ENCODE assay signal across 8 cellular contexts in the genomic region with DNA sequence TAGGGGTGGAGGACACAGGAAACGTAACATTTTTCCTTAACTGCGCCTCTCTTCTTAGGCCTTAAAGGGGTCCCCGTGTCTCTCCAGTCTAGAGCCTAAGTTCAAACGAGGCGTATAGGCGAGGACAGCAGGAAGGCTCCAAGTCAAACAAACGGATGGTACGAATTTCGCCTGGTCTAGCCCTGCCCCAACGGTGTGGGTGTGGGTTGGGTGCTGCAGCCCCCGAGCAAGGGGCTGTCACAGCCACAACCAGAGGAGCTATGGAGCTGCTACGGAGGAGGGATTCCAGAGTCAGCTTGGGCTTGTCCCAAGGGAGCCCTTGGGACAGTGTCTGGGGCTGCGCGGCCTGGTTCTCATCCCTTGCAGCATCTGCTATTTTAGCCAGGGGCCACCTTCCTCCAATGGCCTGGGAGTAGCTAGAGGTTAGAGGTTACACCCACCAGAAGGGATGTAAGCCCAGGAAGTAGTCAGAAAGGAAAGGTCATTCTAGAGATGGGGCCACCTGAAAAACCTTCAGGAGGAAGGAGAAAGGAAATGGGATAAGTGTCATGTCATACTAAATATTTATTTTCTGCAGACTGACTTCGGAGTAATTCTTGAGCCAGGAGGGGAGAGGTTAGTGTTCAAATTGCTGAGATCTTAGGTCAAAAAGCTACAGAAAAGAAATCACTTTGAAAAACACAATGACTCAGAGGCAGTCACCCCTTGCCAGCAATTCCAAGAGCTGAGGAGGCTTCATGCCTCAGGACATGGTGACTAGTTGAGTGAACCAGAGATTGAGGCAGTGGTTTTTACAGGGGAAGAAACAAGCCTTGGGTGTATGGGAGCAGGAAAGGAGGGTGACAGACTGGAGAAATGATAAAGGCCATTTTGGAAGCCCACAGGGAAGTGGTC. TPM values are rescaled to one million over a fixed set of nuclear protein-coding genes. Genes with fewer than 3 reads are reported as not detected.
DNase-seq lines count a peak whose midpoint lies in the region; ATAC-seq, FAIRE-seq and TF ChIP-seq lines count a peak whose summit lies in the region.

No MANE protein-coding gene starts in this region.

- CTCF ChIA-PET in GM12878 (lab: Yijun Ruan, JAX) = interaction anchor here (0.7 to 5.5 kb wide), 25 partner anchors 11 to 316 kb away, joined by 3 to 53 read pairs (median 13); a partner anchor contains a TSS

- H3K4me2 ChIP-seq in Loucy (ENCODE audit: low read depth, low read length, poor library complexity, severe bottlenecking) (peak overlapping the region; percentile 91), GM12878 (ENCODE audit: control insufficient read depth, insufficient read depth) (peak overlapping the region; percentile 98)

- H2AFZ ChIP-seq in Loucy (ENCODE audit: low read length) = peak overlapping the region; percentile 67
- H2AFZ ChIP-seq in GM12878 (ENCODE audit: control insufficient read depth, low read depth, low read length) = peak overlapping the region; percentile 94

- in situ Hi-C loops in GM12878 (cut with MboI) = loop anchor here (5.0 kb wide), 2 partner anchors 133 to 248 kb away; no protein-coding TSS in a partner anchor
- in situ Hi-C loops in KBM-7 (cut with MboI; ENCODE audit: low pct_unique_long_range_greater_than_20kb, low sequenced_read_pairs) = no loop called here

- peaks cover 22% of the 10 kb centered on the region for H3K4me1 ChIP-seq in Loucy (ENCODE audit: insufficient read depth, low read length, poor library complexity, severe bottlenecking)
- H3K4me1 ChIP-seq in GM12878 (ENCODE audit: control insufficient read depth, insufficient read depth, low read length) = peaks cover 10% of the 10 kb centered on the region
- H3K4me1 ChIP-seq in stomach = peaks cover 22 to 40% (median 28%) of the 10 kb centered on the region in 4 donors

- peak; percentile 31 for FAIRE-seq in GM12878 (lab: Jason Lieb, UNC)

- DNase-seq in GM12878 (ENCODE audit: low read depth, low spot score) = no peak
- DNase-seq in islet precursor cell = peak; percentile 67
- DNase-seq in stomach = no peak
- no peak for DNase-seq in KBM-7
- DNase-seq in cortex of kidney (lab: John Stamatoyannopoulos, UW) = no peak
- no peak for DNase-seq in HuH-7 (ENCODE audit: low spot score)

- no peak; the same call in 2 of the 3 replicates for ATAC-seq in GM12878

- H3K36me3 ChIP-seq in Loucy (ENCODE audit: insufficient read depth, low read length) (peaks cover 4% of the 10 kb centered on the region; the same call in 1 of the 2 replicates), GM12878 (ENCODE audit: control insufficient read depth in 2 of 2, insufficient read depth in 2 of 2, low read length in 1 of 2) (peaks cover 2 to 12% of the 10 kb centered on the region in 2 experiments; a peak in 2 of 4 replicates), stomach (peaks cover 0 to 19% (median 18%) of the 10 kb centered on the region in 4 donors)

- H3K9me3 ChIP-seq in Loucy (ENCODE audit: insufficient read depth, low read depth, low read length) (no peaks in the 10 kb centered on the region), GM12878 (replicated peaks; ENCODE audit: control insufficient read depth, insufficient read depth, low read length) (no peaks in the 10 kb centered on the region), stomach (no peaks in the 10 kb centered on the region)

- TF ChIP-seq CTCF in Loucy (conservative IDR thresholded peaks at IDR 0.05; ENCODE audit: low read length) = no peak
- no peak for TF ChIP-seq CTCF in GM12878 (IDR thresholded peaks at IDR 0.05 in 2 of 3, conservative IDR thresholded peaks at IDR 0.05 in 1 of 3; ENCODE audit: control insufficient read depth in 2 of 3, extremely low read depth in 1 of 3, insufficient read depth in 1 of 3, low read depth in 3 of 3, low read length in 3 of 3)
- no peak for TF ChIP-seq CTCF in stomach (IDR thresholded peaks at IDR 0.05)

- TSS peak; percentile 87 for BruUV-seq in GM12878 (replicated peaks; lab: Mats Ljungman, UMichigan)

- H3K9ac ChIP-seq in Loucy (ENCODE audit: low read depth, low read length, poor library complexity, severe bottlenecking) (peak overlapping the region; percentile 94), GM12878 (ENCODE audit: control insufficient read depth, insufficient read depth, low read length) (peak overlapping the region; percentile 97)

- H3K4me3 ChIP-seq in GM08714 (ENCODE audit: low read length) = peak overlapping the region; percentile 81
- peak overlapping the region; percentile 86 for H3K4me3 ChIP-seq in Loucy (ENCODE audit: low read length, poor library complexity, severe bottlenecking)
- peak overlapping the region; percentile 70 for H3K4me3 ChIP-seq in GM12878
- peak overlapping the region; percentile 45 to 61 (median 52) for H3K4me3 ChIP-seq in stomach

- RAD21 ChIA-PET in GM12878 (lab: Charles Lee; ENCODE audit: unreplicated experiment) = interaction anchor here (1.0 to 3.5 kb wide), 23 partner anchors 10 to 278 kb away, joined by 3 to 25 read pairs (median 10); a partner anchor contains a TSS

- TF ChIP-seq EP300 in GM12878 (IDR thresholded peaks at IDR 0.05; ENCODE audit: borderline replicate concordance in 1 of 2, control insufficient read depth in 1 of 2, low read depth in 2 of 2, low read length in 2 of 2) = no peak
- TF ChIP-seq EP300 in stomach (IDR thresholded peaks at IDR 0.05) = no peak

- WGBS in GM12878 (ENCODE audit: insufficient coverage, insufficient replicate concordance, low lambda C conversion rate, missing lambda C conversion rate) = 14% methylated on average over 15 of the region's 15 CpGs
- 10 to 18% (median 13%) methylated on average over 14 to 15 of the region's 15 CpGs for WGBS in stomach, 5 donors

- H3K79me2 ChIP-seq in Loucy (ENCODE audit: insufficient read depth, low read length) = peaks cover 13% of the 10 kb centered on the region
- peaks cover 13% of the 10 kb centered on the region for H3K79me2 ChIP-seq in GM12878 (ENCODE audit: control insufficient read depth, insufficient read depth, low read length)

- H3K9me2 ChIP-seq in Loucy (replicated peaks; ENCODE audit: low read depth, low read length) = no peaks in the 10 kb centered on the region

- SMC1A ChIA-PET in GM12878 (lab: Charles Lee; ENCODE audit: uncharacterized antibody, unreplicated experiment) = interaction anchor here (0.6 to 4.2 kb wide), 21 partner anchors 19 to 249 kb away, joined by 3 to 34 read pairs (median 4); a partner anchor contains a TSS

- no peaks in the 10 kb centered on the region for H4K20me1 ChIP-seq in Loucy (ENCODE audit: insufficient read depth, low read length, poor library complexity, severe bottlenecking)
- H4K20me1 ChIP-seq in GM12878 (ENCODE audit: control insufficient read depth, insufficient read depth) = no peaks in the 10 kb centered on the region

- intact Hi-C loops in GM12878 (cut with micrococcal nuclease; ENCODE audit: unreplicated experiment) (loop anchor here (1.0 to 5.0 kb wide), 3 partner anchors 77 to 248 kb away; no protein-coding TSS in a partner anchor), stomach (cut with DNase I; ENCODE audit: low total_unique reads) (loop anchor here (5.0 to 10.0 kb wide), 2 partner anchors 88 to 245 kb away; a partner anchor contains a TSS)

- H3F3A ChIP-seq in Loucy (ENCODE audit: low read depth) = no peaks in the 10 kb centered on the region

- no peaks in the 10 kb centered on the region for H3K27me3 ChIP-seq in Loucy (ENCODE audit: insufficient read depth, low read length, poor library complexity, severe bottlenecking)
- H3K27me3 ChIP-seq in GM12878 (replicated peaks in 1 of 2; ENCODE audit: control insufficient read depth in 2 of 2, insufficient read depth in 2 of 2, low read length in 1 of 2) = no peaks in the 10 kb centered on the region
- H3K27me3 ChIP-seq in stomach = no peaks in the 10 kb centered on the region

- H3K27ac ChIP-seq in GM12878 (ENCODE audit: control insufficient read depth, insufficient read depth) (peak overlapping the region; percentile 94), stomach (peak overlapping the region; percentile 90 to 97 (median 95))

- POLR2A ChIA-PET in GM12878 (lab: Charles Lee) = interaction anchor here (0.6 to 5.2 kb wide), 19 partner anchors 12 to 1382 kb away, joined by 3 to 40 read pairs (median 5); a partner anchor contains a TSS

- no peak for TF ChIP-seq RAD21 in GM12878 (IDR thresholded peaks at IDR 0.05; ENCODE audit: insufficient read depth, low read depth, low read length)

- no peak for TF ChIP-seq POLR2A in GM12878 (IDR thresholded peaks at IDR 0.05; ENCODE audit: low read depth, low read length)
- TF ChIP-seq POLR2A in stomach (IDR thresholded peaks at IDR 0.05) = no peak

RNA-seq across cellular contexts. Expression of a gene that starts 21.7 kb away (rescaled TPM):
- total RNA-seq in GM12878 (2013; cell fraction: nucleolus; rRNA removed) = 85.4 and 91.2 TPM in 2 replicates
- 32.4 and 33.9 TPM in 2 replicates for total RNA-seq in GM12878 (2014; rRNA removed)
- total RNA-seq in GM12878 (2014; rRNA removed; fragmentation: Illumina TruSeq; extraction: Trizol) = 20.9 and 22.1 TPM in 2 replicates
- total RNA-seq in GM12878 (2021) = 36.1 and 38.1 TPM in 2 replicates
- 38.1 TPM for polyA plus RNA-seq in GM12878 (2011; ENCODE audit: low read depth)
- 29.7 and 52.7 TPM in 2 replicates for polyA plus RNA-seq in GM12878 (2011; rRNA removed)
- 47.5 and 60.5 TPM in 2 replicates for polyA plus RNA-seq in GM12878 (2011; cell fraction: cytosol; rRNA removed)
- polyA plus RNA-seq in GM12878 (2011; cell fraction: nucleus; rRNA removed) = 264 and 288 TPM in 2 replicates
- polyA plus RNA-seq in GM12878 (2012) = 34.5 and 39.0 TPM in 2 replicates
- polyA plus RNA-seq in GM12878 (2014; fragmentation: Illumina TruSeq; extraction: Trizol) = 34.1 and 47.1 TPM in 2 replicates
- 10 to 100 TPM; 11.3 to 13.2 TPM for polyA plus RNA-seq in GM12878 (2014; fragmentation: Nextera tagmentation; extraction: Ambion mirVana)
- polyA plus RNA-seq in GM12878 (2014; rRNA removed) = 47.0 and 51.2 TPM in 2 replicates
- polyA plus RNA-seq in GM12878 (2016; fragmentation: Nextera tagmentation; extraction: Ambion mirVana) = 10 to 100 TPM; 36.0 to 37.3 TPM
- polyA minus RNA-seq in GM12878 (2011; rRNA and poly(A)+ RNA removed) = 84.5 and 88.1 TPM in 2 replicates
- polyA minus RNA-seq in GM12878 (2011; cell fraction: cytosol; rRNA and poly(A)+ RNA removed) = 17.4 and 24.1 TPM in 2 replicates
- 94.5 and 122 TPM in 2 replicates for polyA minus RNA-seq in GM12878 (2011; cell fraction: nucleus; rRNA and poly(A)+ RNA removed)
- total RNA-seq in stomach = 10 to 100 TPM; 39.7 to 89.3 (median 59.4) TPM
- polyA plus RNA-seq in stomach = 10 to 100 TPM; 22.6 to 37.2 (median 25.3) TPM

RNA-seq across cellular contexts. Expression of a gene that starts 21.9 kb away (rescaled TPM):
- total RNA-seq in GM12878 (2013; cell fraction: nucleolus; rRNA removed) = 558 and 624 TPM in 2 replicates
- total RNA-seq in GM12878 (2014; rRNA removed) = 6,753 and 7,288 TPM in 2 replicates
- 7,180 and 7,566 TPM in 2 replicates for total RNA-seq in GM12878 (2014; rRNA removed; fragmentation: Illumina TruSeq; extraction: Trizol)
- total RNA-seq in GM12878 (2021) = 5,526 and 5,774 TPM in 2 replicates
- 17,971 TPM for polyA plus RNA-seq in GM12878 (2011; ENCODE audit: low read depth)
- polyA plus RNA-seq in GM12878 (2011; rRNA removed) = 8,077 and 9,878 TPM in 2 replicates
- 10,835 and 16,153 TPM in 2 replicates for polyA plus RNA-seq in GM12878 (2011; cell fraction: cytosol; rRNA removed)
- polyA plus RNA-seq in GM12878 (2011; cell fraction: nucleus; rRNA removed) = 3,547 and 5,859 TPM in 2 replicates
- polyA plus RNA-seq in GM12878 (2012) = 12,427 and 13,567 TPM in 2 replicates
- polyA plus RNA-seq in GM12878 (2014; fragmentation: Illumina TruSeq; extraction: Trizol) = 7,632 and 8,884 TPM in 2 replicates
- over 10,000 TPM; 17,270 to 20,828 TPM for polyA plus RNA-seq in GM12878 (2014; fragmentation: Nextera tagmentation; extraction: Ambion mirVana)
- 9,185 and 10,303 TPM in 2 replicates for polyA plus RNA-seq in GM12878 (2014; rRNA removed)
- 1,000 to 10,000 TPM; 4,228 to 4,318 TPM for polyA plus RNA-seq in GM12878 (2016; fragmentation: Nextera tagmentation; extraction: Ambion mirVana)
- polyA minus RNA-seq in GM12878 (2011; rRNA and poly(A)+ RNA removed) = 5,090 and 5,101 TPM in 2 replicates
- 963 and 1,029 TPM in 2 replicates for polyA minus RNA-seq in GM12878 (2011; cell fraction: cytosol; rRNA and poly(A)+ RNA removed)
- 288 and 344 TPM in 2 replicates for polyA minus RNA-seq in GM12878 (2011; cell fraction: nucleus; rRNA and poly(A)+ RNA removed)
- total RNA-seq in stomach = 1,000 to 10,000 TPM in 4 of 5 donors, 100 to 1,000 TPM in 1; 279 to 3,666 (median 1,718) TPM
- 1,000 to 10,000 TPM; 4,575 to 9,227 (median 6,928) TPM for polyA plus RNA-seq in stomach

RNA-seq across cellular contexts. Expression of a gene that starts 26.9 kb away (rescaled TPM):
- total RNA-seq in GM12878 (2013; cell fraction: nucleolus; rRNA removed) = 14.5 and 15.4 TPM in 2 replicates
- 6.8 and 8.2 TPM in 2 replicates for total RNA-seq in GM12878 (2014; rRNA removed)
- 2.8 and 2.9 TPM in 2 replicates for total RNA-seq in GM12878 (2014; rRNA removed; fragmentation: Illumina TruSeq; extraction: Trizol)
- total RNA-seq in GM12878 (2021) = 6.2 and 6.5 TPM in 2 replicates
- 1.5 TPM for polyA plus RNA-seq in GM12878 (2011; ENCODE audit: low read depth)
- polyA plus RNA-seq in GM12878 (2011; rRNA removed) = 1.0 and 1.8 TPM in 2 replicates
- 2.4 and 3.0 TPM in 2 replicates for polyA plus RNA-seq in GM12878 (2011; cell fraction: cytosol; rRNA removed)
- polyA plus RNA-seq in GM12878 (2011; cell fraction: nucleus; rRNA removed) = 3.8 and 4.4 TPM in 2 replicates
- polyA plus RNA-seq in GM12878 (2012) = 5.8 TPM in 2 replicates
- polyA plus RNA-seq in GM12878 (2014; fragmentation: Illumina TruSeq; extraction: Trizol) = 0.33 and 0.98 TPM in 2 replicates
- polyA plus RNA-seq in GM12878 (2014; fragmentation: Nextera tagmentation; extraction: Ambion mirVana) = under 1 TPM; 0.27 to 0.37 TPM
- polyA plus RNA-seq in GM12878 (2014; rRNA removed) = 4.6 and 5.1 TPM in 2 replicates
- polyA plus RNA-seq in GM12878 (2016; fragmentation: Nextera tagmentation; extraction: Ambion mirVana) = 1 to 10 TPM; 2.4 to 3.8 TPM
- 2.7 and 7.0 TPM in 2 replicates for polyA minus RNA-seq in GM12878 (2011; rRNA and poly(A)+ RNA removed)
- 1.7 and 3.2 TPM in 2 replicates for polyA minus RNA-seq in GM12878 (2011; cell fraction: cytosol; rRNA and poly(A)+ RNA removed)
- 12.5 and 20.7 TPM in 2 replicates for polyA minus RNA-seq in GM12878 (2011; cell fraction: nucleus; rRNA and poly(A)+ RNA removed)
- 10 to 100 TPM in 4 of 5 donors, not detected in 1; 10.8 to 42.9 (median 32.6) TPM for total RNA-seq in stomach
- 10 to 100 TPM in 2 of 3 donors, 1 to 10 TPM in 1; 9.8 to 11.5 (median 10.5) TPM for polyA plus RNA-seq in stomach

RNA-seq across cellular contexts. Expression of a gene that starts 39.1 kb away (rescaled TPM):
- total RNA-seq in GM12878 (2013; cell fraction: nucleolus; rRNA removed) = 48.9 and 51.3 TPM in 2 replicates
- total RNA-seq in GM12878 (2014; rRNA removed) = 82.7 and 98.4 TPM in 2 replicates
- 93.9 and 98.0 TPM in 2 replicates for total RNA-seq in GM12878 (2014; rRNA removed; fragmentation: Illumina TruSeq; extraction: Trizol)
- total RNA-seq in GM12878 (2021) = 90.4 and 96.4 TPM in 2 replicates
- 30.0 TPM for polyA plus RNA-seq in GM12878 (2011; ENCODE audit: low read depth)
- polyA plus RNA-seq in GM12878 (2011; rRNA removed) = 31.7 and 50.0 TPM in 2 replicates
- 55.6 and 72.4 TPM in 2 replicates for polyA plus RNA-seq in GM12878 (2011; cell fraction: cytosol; rRNA removed)
- polyA plus RNA-seq in GM12878 (2011; cell fraction: nucleus; rRNA removed) = 141 and 154 TPM in 2 replicates
- 42.3 and 52.4 TPM in 2 replicates for polyA plus RNA-seq in GM12878 (2012)
- 58.9 and 66.9 TPM in 2 replicates for polyA plus RNA-seq in GM12878 (2014; fragmentation: Illumina TruSeq; extraction: Trizol)
- polyA plus RNA-seq in GM12878 (2014; fragmentation: Nextera tagmentation; extraction: Ambion mirVana) = 10 to 100 TPM; 10.1 to 23.5 TPM
- polyA plus RNA-seq in GM12878 (2014; rRNA removed) = 75.5 and 88.6 TPM in 2 replicates
- polyA plus RNA-seq in GM12878 (2016; fragmentation: Nextera tagmentation; extraction: Ambion mirVana) = 100 to 1,000 TPM; 134 to 147 TPM
- polyA minus RNA-seq in GM12878 (2011; rRNA and poly(A)+ RNA removed) = 78.2 and 78.6 TPM in 2 replicates
- 32.6 and 39.4 TPM in 2 replicates for polyA minus RNA-seq in GM12878 (2011; cell fraction: cytosol; rRNA and poly(A)+ RNA removed)
- polyA minus RNA-seq in GM12878 (2011; cell fraction: nucleus; rRNA and poly(A)+ RNA removed) = 43.9 and 77.9 TPM in 2 replicates
- 10 to 100 TPM; 42.9 to 72.9 (median 54.5) TPM for total RNA-seq in stomach
- 10 to 100 TPM; 47.5 to 65.1 (median 54.4) TPM for polyA plus RNA-seq in stomach

RNA-seq across cellular contexts. Expression of a gene that starts 39.4 kb away (rescaled TPM):
- total RNA-seq in GM12878 (2013; cell fraction: nucleolus; rRNA removed) = 15.0 and 16.1 TPM in 2 replicates
- total RNA-seq in GM12878 (2014; rRNA removed) (110 and 131 TPM in 2 replicates), GM12878 (2014; rRNA removed; fragmentation: Illumina TruSeq; extraction: Trizol) (134 and 141 TPM in 2 replicates), GM12878 (2021) (87.8 and 91.8 TPM in 2 replicates), stomach (10 to 100 TPM in 3 of 5 donors, 1 to 10 TPM in 1, not detected in 1; 9.7 to 32.9 (median 12.8) TPM)
- 149 TPM for polyA plus RNA-seq in GM12878 (2011; ENCODE audit: low read depth)
- polyA plus RNA-seq in GM12878 (2011; rRNA removed) (73.4 and 83.5 TPM in 2 replicates), GM12878 (2014; fragmentation: Illumina TruSeq; extraction: Trizol) (168 and 182 TPM in 2 replicates), GM12878 (2014; fragmentation: Nextera tagmentation; extraction: Ambion mirVana) (1 to 10 TPM; 3.1 to 5.7 TPM), GM12878 (2014; rRNA removed) (164 and 165 TPM in 2 replicates), GM12878 (2016; fragmentation: Nextera tagmentation; extraction: Ambion mirVana) (10 to 100 TPM; 27.7 to 35.7 TPM), stomach (100 to 1,000 TPM; 117 to 265 (median 202) TPM)
- 37.7 and 46.6 TPM in 2 replicates for polyA plus RNA-seq in GM12878 (2011; cell fraction: cytosol; rRNA removed)
- 53.0 and 60.5 TPM in 2 replicates for polyA plus RNA-seq in GM12878 (2011; cell fraction: nucleus; rRNA removed)
- 83.0 and 98.2 TPM in 2 replicates for polyA plus RNA-seq in GM12878 (2012)
- 20.4 and 20.6 TPM in 2 replicates for polyA minus RNA-seq in GM12878 (2011; rRNA and poly(A)+ RNA removed)
- 10.8 and 12.3 TPM in 2 replicates for polyA minus RNA-seq in GM12878 (2011; cell fraction: cytosol; rRNA and poly(A)+ RNA removed)
- 25.8 and 32.7 TPM in 2 replicates for polyA minus RNA-seq in GM12878 (2011; cell fraction: nucleus; rRNA and poly(A)+ RNA removed)
